ENCODE assay signal across 9 cellular contexts in the genomic region with DNA sequence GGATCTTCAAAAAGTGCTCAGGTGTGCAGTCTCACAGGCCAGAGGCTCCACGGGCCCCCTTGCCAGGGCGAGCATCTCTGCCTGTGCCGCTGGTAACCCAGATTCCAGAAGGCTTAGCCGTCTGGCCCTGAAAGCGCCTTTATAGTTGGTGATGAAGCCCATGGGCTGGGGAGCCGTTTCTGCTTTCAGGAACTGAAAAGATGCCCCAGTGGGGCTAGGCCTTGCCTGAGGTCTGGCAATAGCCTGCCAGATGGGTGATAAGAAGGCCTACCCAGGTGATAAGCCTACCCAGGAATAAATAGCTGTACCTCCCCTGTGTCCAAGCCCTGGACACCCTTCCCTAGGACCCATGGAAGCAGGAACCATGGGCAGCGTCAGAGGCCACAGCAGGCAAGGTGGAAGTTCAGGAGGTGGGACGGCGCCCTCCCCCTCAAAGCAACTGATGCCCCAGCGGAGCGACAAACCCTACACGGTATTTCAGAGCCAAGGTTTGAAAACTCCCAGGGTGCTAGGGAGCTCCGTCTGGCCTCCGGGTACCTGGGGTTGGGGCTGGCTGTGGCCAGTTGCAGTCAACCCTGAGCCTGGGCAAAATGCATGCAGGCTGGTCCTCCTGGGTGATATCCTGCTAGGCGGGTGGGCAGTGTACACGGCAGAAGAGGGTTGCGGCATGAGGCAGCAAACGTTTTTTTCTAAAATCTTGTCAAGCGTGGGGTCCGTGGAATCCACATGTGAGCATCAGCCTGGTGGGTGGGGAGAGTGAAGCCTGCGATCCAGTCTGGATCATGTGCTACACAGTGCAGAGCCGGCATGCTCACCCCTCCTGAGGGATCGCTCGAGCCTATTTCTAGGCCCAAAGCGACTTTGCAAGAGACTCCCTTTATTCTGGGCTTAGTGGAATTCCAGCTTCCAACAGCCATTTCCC. TPM values are rescaled to one million over a fixed set of nuclear protein-coding genes. Genes with fewer than 3 reads are reported as not detected.
DNase-seq lines count a peak whose midpoint lies in the region; ATAC-seq and TF ChIP-seq lines count a peak whose summit lies in the region.
"Had no signal": no experiment of that assay in that cellular context is flagged by ENCODE, and none has a peak within 500 bp of the region (broad histone marks: within the 10 kb centered on the region; RNA-seq: fewer than 3 reads in every experiment).

No MANE protein-coding gene starts in this region.

- WGBS in gastroesophageal sphincter (ENCODE audit: low coverage in 1 of 2), 2 donors = 50 to 60% methylated on average over 2 of the region's 25 CpGs

- H3K4me3 ChIP-seq in gastroesophageal sphincter (peak overlapping the region in 1 of 2 donors; percentile 8), parathyroid adenoma (ENCODE audit: low read depth, low read length) (peak overlapping the region; percentile 29)

- H3K79me2 ChIP-seq in parathyroid adenoma = peaks cover 81% of the 10 kb centered on the region

- H3K27ac ChIP-seq in gastroesophageal sphincter (peak overlapping the region; percentile 90 to 100 (median 94)), parathyroid adenoma (peak overlapping the region; percentile 78)

- H3K4me2 ChIP-seq in parathyroid adenoma (ENCODE audit: low read length) = peak overlapping the region; percentile 66

- H3K27me3 ChIP-seq in gastroesophageal sphincter (no peaks in the 10 kb centered on the region), parathyroid adenoma (ENCODE audit: control insufficient read depth, insufficient read depth, low read length) (no peaks in the 10 kb centered on the region)

- H3K9me3 ChIP-seq in gastroesophageal sphincter (no peaks in the 10 kb centered on the region), parathyroid adenoma (ENCODE audit: control insufficient read depth, low read length) (no peaks in the 10 kb centered on the region)

- peaks cover 11 to 100% (median 63%) of the 10 kb centered on the region in 3 donors for H3K4me1 ChIP-seq in gastroesophageal sphincter
- peaks cover 67% of the 10 kb centered on the region for H3K4me1 ChIP-seq in parathyroid adenoma

- no peaks in the 10 kb centered on the region for H3K36me3 ChIP-seq in gastroesophageal sphincter
- no peaks in the 10 kb centered on the region for H3K36me3 ChIP-seq in parathyroid adenoma (ENCODE audit: control insufficient read depth, insufficient read depth, low read length)

- H2AFZ ChIP-seq in parathyroid adenoma = no peak overlapping the region

- DNase-seq in CD1c-positive myeloid dendritic cell (ENCODE audit: extremely low spot score) (peak; percentile 31), SW480 (ENCODE audit: low spot score) (peak; percentile 70), NCI-H510A (lab: John Stamatoyannopoulos, UW) (no peak)
- DNase-seq in activated T-cell treated with anti-CD3 and anti-CD28 coated beads, Interleukin-2, amount 50 U/mL, for 4 hours = no peak
- DNase-seq: SIG-M5 had no signal

- H3K27me3 Mint-ChIP-seq in activated T-cell treated with anti-CD3 and anti-CD28 coated beads, Interleukin-2, amount 50 U/mL, for 4 hours (ENCODE audit: low read depth) = no peaks in the 10 kb centered on the region

- ATAC-seq in gastroesophageal sphincter = peak; percentile 0
- ATAC-seq in HG03196 (IDR thresholded peaks at IDR 0.05; ENCODE audit: unreplicated experiment) = no peak
- no peak for ATAC-seq in HG03045 (IDR thresholded peaks at IDR 0.05; ENCODE audit: unreplicated experiment)
- ATAC-seq in activated T-cell treated with anti-CD3 and anti-CD28 coated beads, Interleukin-2, amount 50 U/mL, for 4 hours = no peak

- TF ChIP-seq CTCF in gastroesophageal sphincter (IDR thresholded peaks at IDR 0.05) = no peak
- TF ChIP-seq CTCF in parathyroid adenoma (IDR thresholded peaks at IDR 0.05) = no peak

- H3K36me3 Mint-ChIP-seq in activated T-cell treated with anti-CD3 and anti-CD28 coated beads, Interleukin-2, amount 50 U/mL, for 4 hours (ENCODE audit: insufficient read depth) = peaks cover 9% of the 10 kb centered on the region

- H3K4me1 Mint-ChIP-seq in activated T-cell treated with anti-CD3 and anti-CD28 coated beads, Interleukin-2, amount 50 U/mL, for 4 hours (ENCODE audit: low read depth) = peaks cover 76% of the 10 kb centered on the region

- no peak for TF ChIP-seq POLR2A in gastroesophageal sphincter (IDR thresholded peaks at IDR 0.05)

- TF ChIP-seq EP300 in gastroesophageal sphincter (IDR thresholded peaks at IDR 0.05) = no peak

- no peak overlapping the region for H3K9ac ChIP-seq in parathyroid adenoma

- no peaks in the 10 kb centered on the region for H3K9me3 Mint-ChIP-seq in activated T-cell treated with anti-CD3 and anti-CD28 coated beads, Interleukin-2, amount 50 U/mL, for 4 hours

- H3K4me3 Mint-ChIP-seq in activated T-cell treated with anti-CD3 and anti-CD28 coated beads, Interleukin-2, amount 50 U/mL, for 4 hours = no peak overlapping the region

RNA-seq across cellular contexts. Expression of gene ACTN4, which starts 45.3 kb away (rescaled TPM):
- total RNA-seq in gastroesophageal sphincter = 100 to 1,000 TPM; 337 to 938 (median 507) TPM
- total RNA-seq in activated T-cell treated with anti-CD3 and anti-CD28 coated beads, Interleukin-2, amount 50 U/mL, for 4 hours = 100 to 1,000 TPM; 215 to 233 (median 230) TPM

RNA-seq across cellular contexts. Expression of gene CAPN12, which starts 51.6 kb away (rescaled TPM):
- total RNA-seq in gastroesophageal sphincter = 1 to 10 TPM in 2 of 4 donors, under 1 TPM in 1, not detected in 1; 0.93 to 2.2 (median 1.1) TPM
- 1 to 10 TPM in 2 of 3 donors, under 1 TPM in 1; 0.99 to 1.1 (median 1.0) TPM for total RNA-seq in activated T-cell treated with anti-CD3 and anti-CD28 coated beads, Interleukin-2, amount 50 U/mL, for 4 hours

Comparison
In these comparisons a context has a peak if more than half of its experiments do, and no peak if none do; other contexts are left out.
1. DNase-seq: peak in CD1c-positive myeloid dendritic cell (single experiment) and SW480 (single experiment); none in NCI-H510A (single experiment) and activated T-cell treated with anti-CD3 and anti-CD28 coated beads, Interleukin-2, amount 50 U/mL, for 4 hours (single experiment).